Comparison of ENCODE assay signal across 8 cellular contexts in genomic region chr4:86934772-86935498, GRCh38. TPM values are rescaled to one million over a fixed set of nuclear protein-coding genes. Genes with fewer than 3 reads are reported as not detected.
DNase-seq lines count a peak whose midpoint lies in the region; ATAC-seq and TF ChIP-seq lines count a peak whose summit lies in the region.

A gene with protein sequence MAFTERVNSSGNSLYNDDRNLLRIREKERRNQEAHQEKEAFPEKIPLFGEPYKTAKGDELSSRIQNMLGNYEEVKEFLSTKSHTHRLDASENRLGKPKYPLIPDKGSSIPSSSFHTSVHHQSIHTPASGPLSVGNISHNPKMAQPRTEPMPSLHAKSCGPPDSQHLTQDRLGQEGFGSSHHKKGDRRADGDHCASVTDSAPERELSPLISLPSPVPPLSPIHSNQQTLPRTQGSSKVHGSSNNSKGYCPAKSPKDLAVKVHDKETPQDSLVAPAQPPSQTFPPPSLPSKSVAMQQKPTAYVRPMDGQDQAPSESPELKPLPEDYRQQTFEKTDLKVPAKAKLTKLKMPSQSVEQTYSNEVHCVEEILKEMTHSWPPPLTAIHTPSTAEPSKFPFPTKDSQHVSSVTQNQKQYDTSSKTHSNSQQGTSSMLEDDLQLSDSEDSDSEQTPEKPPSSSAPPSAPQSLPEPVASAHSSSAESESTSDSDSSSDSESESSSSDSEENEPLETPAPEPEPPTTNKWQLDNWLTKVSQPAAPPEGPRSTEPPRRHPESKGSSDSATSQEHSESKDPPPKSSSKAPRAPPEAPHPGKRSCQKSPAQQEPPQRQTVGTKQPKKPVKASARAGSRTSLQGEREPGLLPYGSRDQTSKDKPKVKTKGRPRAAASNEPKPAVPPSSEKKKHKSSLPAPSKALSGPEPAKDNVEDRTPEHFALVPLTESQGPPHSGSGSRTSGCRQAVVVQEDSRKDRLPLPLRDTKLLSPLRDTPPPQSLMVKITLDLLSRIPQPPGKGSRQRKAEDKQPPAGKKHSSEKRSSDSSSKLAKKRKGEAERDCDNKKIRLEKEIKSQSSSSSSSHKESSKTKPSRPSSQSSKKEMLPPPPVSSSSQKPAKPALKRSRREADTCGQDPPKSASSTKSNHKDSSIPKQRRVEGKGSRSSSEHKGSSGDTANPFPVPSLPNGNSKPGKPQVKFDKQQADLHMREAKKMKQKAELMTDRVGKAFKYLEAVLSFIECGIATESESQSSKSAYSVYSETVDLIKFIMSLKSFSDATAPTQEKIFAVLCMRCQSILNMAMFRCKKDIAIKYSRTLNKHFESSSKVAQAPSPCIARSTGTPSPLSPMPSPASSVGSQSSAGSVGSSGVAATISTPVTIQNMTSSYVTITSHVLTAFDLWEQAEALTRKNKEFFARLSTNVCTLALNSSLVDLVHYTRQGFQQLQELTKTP (plus strand): TSS chr4:86935011. CDS start chr4:86948534, 13,523 bp downstream.

- peaks cover 43% of the 10 kb centered on the region for H3K79me2 ChIP-seq in mammary epithelial cell (ENCODE audit: insufficient read depth, low read length)

- 4% methylated on average over 25 of the region's 92 CpGs for WGBS in mammary epithelial cell (ENCODE audit: low coverage, missing lambda C conversion rate)

- in situ Hi-C loops in mammary epithelial cell (cut with MboI; ENCODE audit: low sequenced_read_pairs in 2 of 2): loop anchor here in 1 of 2 donors (10.0 kb wide), 1 partner anchor 160 kb away; no protein-coding TSS in a partner anchor

- intact Hi-C loops in mammary epithelial cell (cut with micrococcal nuclease): loop anchor here (1.0 kb wide), 3 partner anchors 14 to 158 kb away; no protein-coding TSS in a partner anchor

- DNase-seq in AG04449 (ENCODE audit: low read depth, low spot score): no peak
- DNase-seq in NCI-H2196 treated with DMSO at 0.1 percent for 48 hours (lab: John Stamatoyannopoulos, UW; ENCODE audit: unreplicated experiment): peak; percentile 42
- peak; percentile 95 for DNase-seq in WERI-Rb-1
- DNase-seq in mammary epithelial cell: peak; percentile 90
- DNase-seq in immature natural killer cell: peak; percentile 90 to 92 (median 92)
- DNase-seq in stimulated activated CD4-positive, alpha-beta T cell treated with anti-CD3 and anti-CD28 coated beads, Interleukin-12 subunit alpha, Interleukin-12 subunit beta, amount 100 ng/mL, for 24 hours (ENCODE audit: low read depth in 2 of 2): peak; percentile 75 to 76

- H3K4me3 Mint-ChIP-seq in immature natural killer cell: peak within 1 kb of the TSS; percentile 93 to 97 (median 96)

- POLR2A ChIA-PET in AG04449 (lab: Yijun Ruan, JAX): interaction anchor here (0.6 to 2.5 kb wide), 11 partner anchors 9 to 285 kb away, joined by 3 to 27 read pairs (median 4); no protein-coding TSS in a partner anchor

- peaks cover 3 to 12% (median 7%) of the 10 kb centered on the region in 3 donors for H3K27me3 Mint-ChIP-seq in immature natural killer cell (ENCODE audit: low read depth in 3 of 3)

- peak within 1 kb of the TSS; percentile 98 for H3K9ac ChIP-seq in mammary epithelial cell (ENCODE audit: insufficient read depth, low read length)

- H3K4me3 ChIP-seq in AG04449 (ENCODE audit: low read depth, low read length) (peak within 1 kb of the TSS; percentile 83), WERI-Rb-1 (ENCODE audit: low read depth, low read length) (peak within 1 kb of the TSS; percentile 89), mammary epithelial cell (replicated peaks in 1 of 3; ENCODE audit: insufficient read depth in 1 of 3, low read depth in 2 of 3, low read length in 3 of 3) (peak within 1 kb of the TSS; percentile 81 to 99 (median 91))

- dilution Hi-C loops in mammary epithelial cell (cut with HindIII; ENCODE audit: low sequenced_read_pairs): no loop called here

- H3K4me1 Mint-ChIP-seq in immature natural killer cell: peaks cover 53 to 59% of the 10 kb centered on the region in 2 donors

- H3K4me2 ChIP-seq in mammary epithelial cell (ENCODE audit: insufficient read depth, low read depth, low read length): peak within 1 kb of the TSS; percentile 91

- ATAC-seq in GM18873 (IDR thresholded peaks at IDR 0.05; ENCODE audit: low FRiP score, unreplicated experiment): peak; percentile 45
- ATAC-seq in HG03135 (IDR thresholded peaks at IDR 0.05; ENCODE audit: unreplicated experiment): peak; percentile 43

- BruUV-seq in mammary epithelial cell (replicated peaks; lab: Mats Ljungman, UMichigan): no TSS peak

- H3K9me3 ChIP-seq in WERI-Rb-1 (ENCODE audit: severe bottlenecking) (no peaks in the 10 kb centered on the region), mammary epithelial cell (replicated peaks; ENCODE audit: insufficient read depth, low read length) (no peaks in the 10 kb centered on the region)

- H3K4me1 ChIP-seq in mammary epithelial cell (ENCODE audit: insufficient read depth, low read length): peaks cover 22% of the 10 kb centered on the region

- H2AFZ ChIP-seq in mammary epithelial cell (ENCODE audit: low read depth, low read length): peak within 1 kb of the TSS; percentile 86

- CTCF ChIA-PET in AG04449 (lab: Yijun Ruan, JAX): interaction anchor here (0.8 to 4.8 kb wide), 16 partner anchors 10 to 435 kb away, joined by 3 to 52 read pairs (median 4); no protein-coding TSS in a partner anchor
- CTCF ChIA-PET in mammary epithelial cell (lab: Charles Lee; ENCODE audit: low non-redundant PET): interaction anchor here (0.6 to 1.0 kb wide), 5 partner anchors 12 to 1350 kb away, joined by 3 to 8 read pairs (median 4); partner anchors contain the start of gene PPM1K

- H3K27me3 ChIP-seq in WERI-Rb-1 (ENCODE audit: insufficient read depth, low read depth, severe bottlenecking): no peaks in the 10 kb centered on the region
- no peaks in the 10 kb centered on the region for H3K27me3 ChIP-seq in mammary epithelial cell (ENCODE audit: insufficient read depth, low read length)

- H3K9me3 Mint-ChIP-seq in immature natural killer cell: no peaks in the 10 kb centered on the region

- H4K20me1 ChIP-seq in mammary epithelial cell (ENCODE audit: insufficient read depth, low read length): no peaks in the 10 kb centered on the region

- TF ChIP-seq CTCF in AG04449 (IDR thresholded peaks at IDR 0.05; ENCODE audit: insufficient read depth, low read length, missing control alignments) (peak; percentile 59), WERI-Rb-1 (IDR thresholded peaks at IDR 0.05; ENCODE audit: low read depth, low read length) (peak; percentile 17; the same call in 1 of the 2 replicates), mammary epithelial cell (conservative IDR thresholded peaks at IDR 0.05 in 1 of 2, IDR thresholded peaks at IDR 0.05 in 1 of 2; ENCODE audit: extremely low read depth in 1 of 2, insufficient read depth in 1 of 2, low read depth in 1 of 2, low read length in 2 of 2) (peak in 1 of 2 donors; percentile 41)

- H3K36me3 Mint-ChIP-seq in immature natural killer cell: peaks cover 0 to 8% (median 3%) of the 10 kb centered on the region in 3 donors

- H3K36me3 ChIP-seq in WERI-Rb-1 (no peaks in the 10 kb centered on the region), mammary epithelial cell (ENCODE audit: insufficient read depth, low read length) (no peaks in the 10 kb centered on the region)

- H3K27ac Mint-ChIP-seq in immature natural killer cell: peak within 1 kb of the TSS; percentile 91 to 97 (median 94)

- peak within 1 kb of the TSS; percentile 82 for H3K27ac ChIP-seq in WERI-Rb-1
- peak within 1 kb of the TSS; percentile 97 for H3K27ac ChIP-seq in mammary epithelial cell (ENCODE audit: insufficient read depth, low read depth, low read length)

RNA-seq across cellular contexts. Expression of the gene that starts here (rescaled TPM):
- 10 to 100 TPM; 24.8 to 48.3 TPM for total RNA-seq in mammary epithelial cell
- polyA plus RNA-seq in mammary epithelial cell: 19.8 TPM
- 83.2 TPM for polyA minus RNA-seq in mammary epithelial cell
- polyA plus RNA-seq in immature natural killer cell: 10 to 100 TPM; 10.1 to 35.3 (median 13.9) TPM
